In the genomic region with DNA sequence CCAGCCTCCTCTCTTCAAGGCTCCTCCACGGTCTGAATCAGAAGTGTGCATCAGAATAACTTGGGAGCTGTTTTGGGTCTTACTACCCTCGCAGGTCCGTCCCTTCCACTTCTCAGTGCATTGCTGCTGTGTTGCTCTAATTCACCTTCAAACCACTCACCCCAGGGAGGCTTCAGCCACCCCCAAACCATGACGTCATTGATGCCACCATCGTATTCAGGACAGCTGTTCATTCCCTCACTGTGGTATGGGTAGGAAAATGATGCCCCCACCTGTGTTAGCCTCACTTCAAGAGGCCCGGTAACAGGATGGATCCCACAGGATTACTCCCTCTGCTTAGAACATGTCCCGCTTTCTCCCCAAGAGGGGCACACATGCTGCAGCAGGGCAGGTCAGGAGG, we compare ENCODE assay signal across 36 cellular contexts.
"Had no signal": no experiment of that assay in that cellular context is flagged by ENCODE, and none has a peak within 500 bp of the region (broad histone marks: within the 10 kb centered on the region; RNA-seq: fewer than 3 reads in every experiment).

No MANE protein-coding gene starts in this region.

- ATAC-seq: activated CD8-positive, alpha-beta T cell treated with anti-CD3 and anti-CD28 coated beads for 36 hours; activated naive CD4-positive, alpha-beta T cell treated with anti-CD3 and anti-CD28 coated beads, Interleukin-2, amount 50 U/mL, for 72 hours; activated T-cell treated with anti-CD3 and anti-CD28 coated beads, Interleukin-2, amount 50 U/mL, for 4 hours; activated T-cell treated with anti-CD3 and anti-CD28 coated beads, Interleukin-2, amount 50 U/mL, for 72 hours; activated T-helper 17 cell treated with anti-CD3 and anti-CD28 coated beads, Interleukin-2, amount 50 U/mL, for 72 hours; body of pancreas had no signal

- H3K9me3 ChIP-seq: adrenal gland had no signal

- H3K36me3 ChIP-seq: adrenal gland, brain microvascular endothelial cell, breast epithelium, cardiac muscle cell had no signal

- H3K4me3 ChIP-seq: adrenal gland, body of pancreas, breast epithelium, cardiac muscle cell had no signal

- FAIRE-seq: astrocyte, TTC549 had no signal

- DNase-seq: activated B cell treated with CpG ODN at 0.5 μM for 24 hours; activated CD4-positive, alpha-beta memory T cell treated with anti-CD3 and anti-CD28 coated beads for 36 hours; activated CD4-positive, alpha-beta T cell treated with anti-CD3 and anti-CD28 coated beads for 4 hours; activated CD4-positive, alpha-beta T cell treated with anti-CD3 and anti-CD28 coated beads, Interleukin-2, amount 10 ng/mL, durations not matched to agents 24 days and 14 days; activated CD4-positive, alpha-beta T cell treated with anti-CD3 and anti-CD28 coated beads, Interleukin-2, amount 50 U/mL, for 1 hour; activated CD4-positive, alpha-beta T cell treated with anti-CD3 and anti-CD28 coated beads, Interleukin-2, amount 50 U/mL, for 4 hours; activated CD4-positive, CD25-positive, alpha-beta regulatory T cell treated with anti-CD3 and anti-CD28 coated beads, Interleukin-2, amount 50 U/mL, for 72 hours; activated CD8-positive, alpha-beta memory T cell treated with anti-CD3 and anti-CD28 coated beads, Interleukin-2, amount 50 U/mL, for 4 hours; activated CD8-positive, alpha-beta T cell treated with anti-CD3 and anti-CD28 coated beads for 36 hours; activated effector memory CD4-positive, alpha-beta T cell treated with anti-CD3 and anti-CD28 coated beads, Interleukin-2, amount 50 U/mL, for 16 hours; activated gamma-delta T cell treated with Interleukin-2 at 50 U/mL for 16 hours; activated naive CD4-positive, alpha-beta T cell; activated naive CD4-positive, alpha-beta T cell treated with anti-CD3 and anti-CD28 coated beads for 36 hours; activated naive CD4-positive, alpha-beta T cell treated with anti-CD3 and anti-CD28 coated beads, Interleukin-2, amount 50 U/mL, for 16 hours; activated naive CD8-positive, alpha-beta T cell treated with anti-CD3 and anti-CD28 coated beads for 36 hours; activated T-cell treated with anti-CD3 and anti-CD28 coated beads for 4 hours; activated T-cell treated with anti-CD3 and anti-CD28 coated beads, Interleukin-2, amount 50 U/mL, for 1 hour; activated T-cell treated with anti-CD3 and anti-CD28 coated beads, Interleukin-2, amount 50 U/mL, for 4 hours; activated T-cell treated with anti-CD3 and anti-CD28 coated beads, Interleukin-2, amount 50 U/mL, for 72 hours; adrenal gland; amniotic stem cell; aorta; body of pancreas; brain microvascular endothelial cell; caudate nucleus; cerebellar nuclear complex; T-helper 1 cell; T-helper 2 cell; T-helper 9 cell had no signal

- H3K27me3 ChIP-seq: adrenal gland, body of pancreas, brain microvascular endothelial cell, breast epithelium had no signal

- H3K27ac ChIP-seq: adrenal gland, body of pancreas, brain microvascular endothelial cell, breast epithelium, cardiac muscle cell, VCaP had no signal

- H3K4me1 ChIP-seq: adrenal gland, body of pancreas, breast epithelium had no signal
